In the genomic region with DNA sequence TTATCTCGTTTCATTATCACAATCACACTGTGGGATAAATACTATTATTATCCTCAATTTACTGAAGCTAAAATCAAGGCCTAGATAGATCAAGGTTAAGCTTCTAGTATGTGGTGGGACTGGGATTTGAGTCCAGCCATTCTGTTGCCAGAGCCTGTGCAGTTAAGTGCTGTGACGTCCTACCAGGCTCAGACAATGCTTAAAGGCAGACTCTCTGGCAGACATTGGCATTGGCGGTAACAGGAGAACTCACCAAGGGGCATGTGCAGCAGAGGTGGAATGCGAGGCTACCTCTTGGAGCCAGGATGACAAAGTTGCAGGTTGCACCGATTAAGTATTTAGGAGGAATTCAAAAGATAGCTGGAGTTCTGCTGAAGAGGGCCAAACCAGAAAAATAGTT, we compare ENCODE assay signal across 34 cellular contexts.
"Had no signal": no experiment of that assay in that cellular context is flagged by ENCODE, and none has a peak within 500 bp of the region (broad histone marks: within the 10 kb centered on the region; RNA-seq: fewer than 3 reads in every experiment).

No MANE protein-coding gene starts in this region.

- H3K27me3 ChIP-seq: adrenal gland, body of pancreas, brain microvascular endothelial cell, breast epithelium, cardiac muscle cell had no signal

- H3K9me3 ChIP-seq: adrenal gland, body of pancreas had no signal

- DNase-seq: activated B cell treated with CpG ODN at 0.5 μM for 24 hours; activated CD4-positive, alpha-beta memory T cell treated with anti-CD3 and anti-CD28 coated beads for 36 hours; activated CD4-positive, alpha-beta T cell treated with anti-CD3 and anti-CD28 coated beads for 4 hours; activated CD4-positive, alpha-beta T cell treated with anti-CD3 and anti-CD28 coated beads, Interleukin-2, amount 10 ng/mL, durations not matched to agents 24 days and 14 days; activated CD4-positive, alpha-beta T cell treated with anti-CD3 and anti-CD28 coated beads, Interleukin-2, amount 50 U/mL, for 1 hour; activated CD4-positive, alpha-beta T cell treated with anti-CD3 and anti-CD28 coated beads, Interleukin-2, amount 50 U/mL, for 4 hours; activated CD4-positive, CD25-positive, alpha-beta regulatory T cell treated with anti-CD3 and anti-CD28 coated beads, Interleukin-2, amount 50 U/mL, for 72 hours; activated CD8-positive, alpha-beta memory T cell treated with anti-CD3 and anti-CD28 coated beads, Interleukin-2, amount 50 U/mL, for 4 hours; activated CD8-positive, alpha-beta T cell treated with anti-CD3 and anti-CD28 coated beads for 36 hours; activated effector memory CD4-positive, alpha-beta T cell treated with anti-CD3 and anti-CD28 coated beads, Interleukin-2, amount 50 U/mL, for 16 hours; activated gamma-delta T cell treated with Interleukin-2 at 50 U/mL for 16 hours; activated naive CD4-positive, alpha-beta T cell; activated naive CD4-positive, alpha-beta T cell treated with anti-CD3 and anti-CD28 coated beads for 36 hours; activated naive CD4-positive, alpha-beta T cell treated with anti-CD3 and anti-CD28 coated beads, Interleukin-2, amount 50 U/mL, for 16 hours; activated naive CD8-positive, alpha-beta T cell treated with anti-CD3 and anti-CD28 coated beads for 36 hours; activated T-cell treated with anti-CD3 and anti-CD28 coated beads for 4 hours; activated T-cell treated with anti-CD3 and anti-CD28 coated beads, Interleukin-2, amount 50 U/mL, for 1 hour; activated T-cell treated with anti-CD3 and anti-CD28 coated beads, Interleukin-2, amount 50 U/mL, for 4 hours; activated T-cell treated with anti-CD3 and anti-CD28 coated beads, Interleukin-2, amount 50 U/mL, for 72 hours; adrenal gland; amniotic stem cell; aorta; body of pancreas; brain microvascular endothelial cell; caudate nucleus; cerebellar nuclear complex; T-cell; T-helper 17 cell; T1000 had no signal

- H3K4me3 ChIP-seq: adrenal gland, body of pancreas, breast epithelium, cardiac muscle cell had no signal

- H3K4me1 ChIP-seq: adrenal gland, body of pancreas, breast epithelium had no signal

- H3K36me3 ChIP-seq: adrenal gland, brain microvascular endothelial cell, breast epithelium, cardiac muscle cell had no signal

- H3K27ac ChIP-seq: adrenal gland, body of pancreas, brain microvascular endothelial cell, breast epithelium, cardiac muscle cell, VCaP had no signal

- ATAC-seq: activated CD8-positive, alpha-beta T cell treated with anti-CD3 and anti-CD28 coated beads for 36 hours; activated naive CD4-positive, alpha-beta T cell treated with anti-CD3 and anti-CD28 coated beads, Interleukin-2, amount 50 U/mL, for 72 hours; activated T-cell treated with anti-CD3 and anti-CD28 coated beads, Interleukin-2, amount 50 U/mL, for 4 hours; activated T-cell treated with anti-CD3 and anti-CD28 coated beads, Interleukin-2, amount 50 U/mL, for 72 hours; activated T-helper 17 cell treated with anti-CD3 and anti-CD28 coated beads, Interleukin-2, amount 50 U/mL, for 72 hours; body of pancreas; T-cell; T-helper 17 cell had no signal
